Comparison of ENCODE assay signal across 10 cellular contexts in genomic region chr11:10898003-10898762, GRCh38. TPM values are rescaled to one million over a fixed set of nuclear protein-coding genes. Genes with fewer than 3 reads are reported as not detected.
DNase-seq lines count a peak whose midpoint lies in the region; TF ChIP-seq lines count a peak whose summit lies in the region.
"Had no signal": no experiment of that assay in that cellular context is flagged by ENCODE, and none has a peak within 500 bp of the region (broad histone marks: within the 10 kb centered on the region; RNA-seq: fewer than 3 reads in every experiment).

No MANE protein-coding gene starts in this region.

- no peaks in the 10 kb centered on the region for H3K36me3 ChIP-seq in brain microvascular endothelial cell (replicated peaks)
- H3K36me3 ChIP-seq in muscle layer of colon (ENCODE audit: insufficient read depth, low read length) = no peaks in the 10 kb centered on the region

- H3K4me1 Mint-ChIP-seq in activated T-cell treated with anti-CD3 and anti-CD28 coated beads, Interleukin-2, amount 50 U/mL, for 24 hours (ENCODE audit: low read depth) = peaks cover 31% of the 10 kb centered on the region
- H3K4me1 Mint-ChIP-seq in type B pancreatic cell (ENCODE audit: unreplicated experiment) = peaks cover 57% of the 10 kb centered on the region

- DNase-seq in activated T-cell treated with anti-CD3 and anti-CD28 coated beads, Interleukin-2, amount 50 U/mL, for 24 hours = no peak
- DNase-seq in activated T-cell treated with anti-CD3 and anti-CD28 coated beads for 4 hours = no peak
- no peak for DNase-seq in brain microvascular endothelial cell
- DNase-seq in type B pancreatic cell (ENCODE audit: extremely low spot score, unreplicated experiment) = no peak
- DNase-seq in NCI-H1092 treated with DMSO at 0.1 percent for 48 hours (lab: John Stamatoyannopoulos, UW) = no peak
- DNase-seq in SKM-1 treated with dmso at 0.1 percent for 144 hours (lab: John Stamatoyannopoulos, UW; ENCODE audit: unreplicated experiment) = no peak
- no peak for DNase-seq in middle frontal gyrus (ENCODE audit: extremely low spot score, low spot score)
- DNase-seq: activated effector memory CD4-positive, alpha-beta T cell treated with anti-CD3 and anti-CD28 coated beads, Interleukin-2, amount 50 U/mL, for 16 hours; dermis blood vessel endothelial cell had no signal

- H3K27me3 ChIP-seq in brain microvascular endothelial cell (replicated peaks) (no peaks in the 10 kb centered on the region), muscle layer of colon (ENCODE audit: control insufficient read depth in 1 of 2, insufficient read depth in 2 of 2, low read length in 2 of 2) (no peaks in the 10 kb centered on the region)

- H3K27ac Mint-ChIP-seq in activated T-cell treated with anti-CD3 and anti-CD28 coated beads, Interleukin-2, amount 50 U/mL, for 24 hours = peak overlapping the region; percentile 58
- peak overlapping the region; percentile 98 for H3K27ac Mint-ChIP-seq in type B pancreatic cell

- TF ChIP-seq CTCF in brain microvascular endothelial cell (IDR thresholded peaks at IDR 0.05; ENCODE audit: low read depth, low read length, missing control alignments) (no peak), type B pancreatic cell (conservative IDR thresholded peaks at IDR 0.05) (no peak)

- no peaks in the 10 kb centered on the region for H3K36me3 Mint-ChIP-seq in activated T-cell treated with anti-CD3 and anti-CD28 coated beads, Interleukin-2, amount 50 U/mL, for 24 hours (ENCODE audit: low read depth)
- peaks cover 7% of the 10 kb centered on the region for H3K36me3 Mint-ChIP-seq in type B pancreatic cell

- peaks cover 2% of the 10 kb centered on the region for H3K27me3 Mint-ChIP-seq in activated T-cell treated with anti-CD3 and anti-CD28 coated beads, Interleukin-2, amount 50 U/mL, for 24 hours
- no peaks in the 10 kb centered on the region for H3K27me3 Mint-ChIP-seq in type B pancreatic cell

- H3K9ac ChIP-seq in muscle layer of colon (ENCODE audit: low read length) = peak overlapping the region; percentile 34

- peak overlapping the region; percentile 99 for H3K27ac ChIP-seq in brain microvascular endothelial cell
- peak overlapping the region; percentile 85 for H3K27ac ChIP-seq in muscle layer of colon (ENCODE audit: low read depth, low read length)

- H3K4me1 ChIP-seq in muscle layer of colon (ENCODE audit: insufficient read depth, low read length) = peaks cover 45% of the 10 kb centered on the region

- H3K4me3 ChIP-seq in brain microvascular endothelial cell (ENCODE audit: low read depth, low read length) = no peak overlapping the region
- peak overlapping the region in 1 of 2 donors; percentile 15 for H3K4me3 ChIP-seq in muscle layer of colon (ENCODE audit: low read depth in 1 of 2, low read length in 2 of 2)

- no peaks in the 10 kb centered on the region for H3K9me3 ChIP-seq in muscle layer of colon (ENCODE audit: low read length)

- H3K9me3 Mint-ChIP-seq in activated T-cell treated with anti-CD3 and anti-CD28 coated beads, Interleukin-2, amount 50 U/mL, for 24 hours = no peaks in the 10 kb centered on the region
- peaks cover 6% of the 10 kb centered on the region for H3K9me3 Mint-ChIP-seq in type B pancreatic cell

- in situ Hi-C loops in brain microvascular endothelial cell (cut with HindIII; ENCODE audit: low pct_ligation_motif_present, low sequenced_read_pairs) = no loop called here

- no peak overlapping the region for H3K4me3 Mint-ChIP-seq in activated T-cell treated with anti-CD3 and anti-CD28 coated beads, Interleukin-2, amount 50 U/mL, for 24 hours
- H3K4me3 Mint-ChIP-seq in type B pancreatic cell = peak overlapping the region; percentile 36

RNA-seq across cellular contexts. Expression of gene ZBED5, which starts 40.3 kb away (rescaled TPM):
- total RNA-seq in type B pancreatic cell (ENCODE audit: low replicate concordance) = 54.6 and 88.0 TPM in 2 replicates
